21 cellular contexts compared by ENCODE assay signal in genomic region chr7:128117691-128118090, GRCh38.
"Had no signal": no experiment of that assay in that cellular context is flagged by ENCODE, and none has a peak within 500 bp of the region (broad histone marks: within the 10 kb centered on the region; RNA-seq: fewer than 3 reads in every experiment).

No MANE protein-coding gene starts in this region.

- H3K4me3 Mint-ChIP-seq: activated CD4-positive, alpha-beta T cell treated with anti-CD3 and anti-CD28 coated beads, Interleukin-2, amount 10 ng/mL, durations not matched to agents 7 days and 5 days; activated CD8-positive, alpha-beta T cell treated with anti-CD3 and anti-CD28 coated beads, Interleukin-2, amount 10 ng/mL, durations not matched to agents 7 days and 5 days; immature natural killer cell; nephron; stimulated activated naive CD8-positive, alpha-beta T cell treated with anti-CD3 and anti-CD28 coated beads, Interleukin-15, amount 100 ng/mL, for 72 hours; T-cell had no signal

- H3K27me3 Mint-ChIP-seq: activated CD4-positive, alpha-beta T cell treated with anti-CD3 and anti-CD28 coated beads, Interleukin-2, amount 10 ng/mL, durations not matched to agents 7 days and 5 days; stimulated activated naive CD8-positive, alpha-beta T cell treated with anti-CD3 and anti-CD28 coated beads, Interleukin-15, amount 100 ng/mL, for 72 hours had no signal

- H3K27ac Mint-ChIP-seq: activated CD4-positive, alpha-beta T cell treated with anti-CD3 and anti-CD28 coated beads, Interleukin-2, amount 10 ng/mL, durations not matched to agents 7 days and 5 days; activated CD8-positive, alpha-beta T cell treated with anti-CD3 and anti-CD28 coated beads, Interleukin-2, amount 10 ng/mL, durations not matched to agents 7 days and 5 days; activated naive CD4-positive, alpha-beta T cell treated with anti-CD3 and anti-CD28 coated beads, Interleukin-2, amount 50 U/mL, for 72 hours; nephron; stimulated activated naive CD8-positive, alpha-beta T cell treated with anti-CD3 and anti-CD28 coated beads, Interleukin-15, amount 100 ng/mL, for 72 hours; T-cell had no signal

- H3K4me3 ChIP-seq: adrenal gland, breast epithelium, heart left ventricle, suprapubic skin had no signal

- DNase-seq: activated CD4-positive, alpha-beta T cell treated with anti-CD3 and anti-CD28 coated beads, Interleukin-2, amount 10 ng/mL, durations not matched to agents 7 days and 5 days; activated CD8-positive, alpha-beta memory T cell treated with anti-CD3 and anti-CD28 coated beads, Interleukin-2, amount 50 U/mL, for 4 hours; activated CD8-positive, alpha-beta T cell treated with anti-CD3 and anti-CD28 coated beads, Interleukin-2, amount 10 ng/mL, durations not matched to agents 7 days and 5 days; activated gamma-delta T cell; activated T-cell treated with anti-CD3 and anti-CD28 coated beads, Interleukin-2, amount 50 U/mL, for 48 hours; adrenal gland; cortex of kidney; effector CD4-positive, alpha-beta T cell; heart left ventricle; immature natural killer cell; mesenchymal stem cell; occipital lobe; stimulated activated naive CD8-positive, alpha-beta T cell treated with anti-CD3 and anti-CD28 coated beads, Interleukin-15, amount 100 ng/mL, for 72 hours; T-cell; T-helper 9 cell; trophoblast cell had no signal

- H3K36me3 Mint-ChIP-seq: activated naive CD4-positive, alpha-beta T cell treated with anti-CD3 and anti-CD28 coated beads, Interleukin-2, amount 50 U/mL, for 72 hours; immature natural killer cell; T-cell had no signal

- H3K27me3 ChIP-seq: adrenal gland, breast epithelium, heart left ventricle had no signal

- H3K9me3 Mint-ChIP-seq: activated CD4-positive, alpha-beta T cell treated with anti-CD3 and anti-CD28 coated beads, Interleukin-2, amount 10 ng/mL, durations not matched to agents 7 days and 5 days; activated naive CD4-positive, alpha-beta T cell treated with anti-CD3 and anti-CD28 coated beads, Interleukin-2, amount 50 U/mL, for 72 hours; immature natural killer cell; nephron; stimulated activated naive CD8-positive, alpha-beta T cell treated with anti-CD3 and anti-CD28 coated beads, Interleukin-15, amount 100 ng/mL, for 72 hours; T-cell had no signal

- H3K27ac ChIP-seq: adrenal gland, breast epithelium, heart left ventricle, suprapubic skin had no signal

- ATAC-seq: activated CD4-positive, CD25-positive, alpha-beta regulatory T cell treated with anti-CD3 and anti-CD28 coated beads, Interleukin-2, amount 50 U/mL, for 24 hours; activated CD8-positive, alpha-beta T cell treated with anti-CD3 and anti-CD28 coated beads, Interleukin-2, amount 10 ng/mL, durations not matched to agents 7 days and 5 days; activated naive CD4-positive, alpha-beta T cell treated with anti-CD3 and anti-CD28 coated beads, Interleukin-2, amount 50 U/mL, for 72 hours; heart left ventricle; stimulated activated naive CD8-positive, alpha-beta T cell treated with anti-CD3 and anti-CD28 coated beads, Interleukin-15, amount 100 ng/mL, for 72 hours; T-cell had no signal

- H3K9me3 ChIP-seq: adrenal gland, breast epithelium, heart left ventricle, suprapubic skin had no signal

- H3K36me3 ChIP-seq: adrenal gland, breast epithelium, heart left ventricle, suprapubic skin had no signal
